In the genomic region with DNA sequence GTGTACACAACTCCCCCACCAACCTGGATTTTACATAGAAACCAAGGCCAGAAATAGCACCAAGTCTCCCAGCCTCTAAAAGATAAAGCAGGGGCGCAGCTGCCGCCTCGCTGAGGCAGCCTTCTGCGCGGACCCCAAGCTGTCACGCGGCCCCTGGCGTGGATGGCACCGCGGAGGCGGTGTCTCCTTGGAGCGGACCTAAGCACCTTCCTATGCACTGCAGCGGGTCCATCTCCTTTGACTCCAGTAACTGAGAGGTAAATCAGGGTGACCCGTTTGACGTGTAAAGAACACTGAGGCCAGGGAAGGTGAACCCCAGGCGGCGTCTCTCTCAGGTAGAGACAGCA, we compare ENCODE assay signal across 12 cellular contexts. TPM values are rescaled to one million over a fixed set of nuclear protein-coding genes. Genes with fewer than 3 reads are reported as not detected.
A peak's percentile ranks its signal among the peaks of the same experiment; 100 is the strongest.
DNase-seq lines count a peak whose midpoint lies in the region; ATAC-seq and TF ChIP-seq lines count a peak whose summit lies in the region.
"Had no signal": no experiment of that assay in that cellular context is flagged by ENCODE, and none has a peak within 500 bp of the region (broad histone marks: within the 10 kb centered on the region; RNA-seq: fewer than 3 reads in every experiment).

No MANE protein-coding gene starts in this region.

- CTCF ChIA-PET in OCI-LY7 (lab: Charles Lee; ENCODE audit: unreplicated experiment): no interaction called here

- no peak overlapping the region for H2AFZ ChIP-seq in OCI-LY7 (ENCODE audit: low read length)

- H3K27me3 ChIP-seq in kidney epithelial cell (ENCODE audit: control insufficient read depth, insufficient read depth, low read length): no peaks in the 10 kb centered on the region

- H3K27ac ChIP-seq in OCI-LY7 (ENCODE audit: low read depth, low read length, poor library complexity, severe bottlenecking): no peak overlapping the region

- H3K9me2 ChIP-seq in OCI-LY7 (ENCODE audit: insufficient read depth, low read length): no peaks in the 10 kb centered on the region

- no peaks in the 10 kb centered on the region for H4K20me1 ChIP-seq in OCI-LY7 (ENCODE audit: insufficient read depth, low read length)

- H3K36me3 ChIP-seq in kidney epithelial cell (ENCODE audit: control insufficient read depth, insufficient read depth, low read length): no peaks in the 10 kb centered on the region
- no peaks in the 10 kb centered on the region for H3K36me3 ChIP-seq in OCI-LY7 (ENCODE audit: insufficient read depth, low read length)

- in situ Hi-C loops in G401 (cut with HindIII; ENCODE audit: low sequenced_read_pairs): no loop called here

- H3K4me3 ChIP-seq in kidney epithelial cell (ENCODE audit: low read depth, low read length) (peak overlapping the region; percentile 21), skeletal muscle cell (ENCODE audit: low read depth, low read length) (peak overlapping the region; percentile 8), OCI-LY7 (ENCODE audit: low read depth, low read length, poor library complexity, severe bottlenecking) (no peak overlapping the region)
- H3K4me3 ChIP-seq: mucosa of descending colon had no signal

- POLR2A ChIA-PET in OCI-LY7 (lab: Charles Lee): no interaction called here

- H3K9me3 ChIP-seq in OCI-LY7 (ENCODE audit: low read length): no peaks in the 10 kb centered on the region
- H3K9me3 ChIP-seq: mucosa of descending colon had no signal

- no peak for ATAC-seq in HG03342 (IDR thresholded peaks at IDR 0.05; ENCODE audit: unreplicated experiment)
- ATAC-seq: activated T-cell treated with anti-CD3 and anti-CD28 coated beads, Interleukin-2, amount 50 U/mL, for 72 hours; CD8-positive, alpha-beta T cell had no signal

- intact Hi-C loops in OCI-LY7 (cut with micrococcal nuclease; ENCODE audit: unreplicated experiment): no loop called here

- no peak overlapping the region for H3K4me2 ChIP-seq in OCI-LY7 (ENCODE audit: low read length)

- no peaks in the 10 kb centered on the region for H3K4me1 ChIP-seq in OCI-LY7 (ENCODE audit: insufficient read depth, low read length, poor library complexity, severe bottlenecking)

- BruUV-seq in OCI-LY7 (replicated peaks; lab: Mats Ljungman, UMichigan): no TSS peak

- TF ChIP-seq CTCF in kidney epithelial cell (IDR thresholded peaks at IDR 0.05; ENCODE audit: insufficient read depth, low read length, poor library complexity, severe bottlenecking) (no peak), OCI-LY7 (conservative IDR thresholded peaks at IDR 0.05; ENCODE audit: low read length) (no peak)

- H3K79me2 ChIP-seq in OCI-LY7 (ENCODE audit: insufficient read depth, low read depth, low read length): no peaks in the 10 kb centered on the region

- peak; percentile 57 for DNase-seq in G401 (ENCODE audit: low spot score)
- peak; percentile 40 for DNase-seq in cerebellar cortex (ENCODE audit: low spot score)
- no peak for DNase-seq in kidney epithelial cell (ENCODE audit: low read depth)
- no peak for DNase-seq in skeletal muscle cell (ENCODE audit: low read depth)
- DNase-seq in OCI-LY7 (ENCODE audit: low spot score): no peak
- no peak for DNase-seq in activated CD4-positive, alpha-beta T cell treated with anti-CD3 and anti-CD28 coated beads, Interleukin-2, amount 50 U/mL, for 48 hours
- DNase-seq in activated T-cell treated with anti-CD3 and anti-CD28 coated beads for 4 hours: no peak
- DNase-seq: activated T-cell treated with anti-CD3 and anti-CD28 coated beads, Interleukin-2, amount 50 U/mL, for 72 hours; CD8-positive, alpha-beta T cell; central memory CD4-positive, alpha-beta T cell had no signal

RNA-seq across cellular contexts. Expression of gene ZNF697, which starts 17.0 kb away (rescaled TPM):
- 2.6 and 4.5 TPM in 2 replicates for total RNA-seq in G401 (2014; rRNA removed; shearing (Covaris generic))
- total RNA-seq in kidney epithelial cell (22.4 and 23.7 TPM in 2 replicates), OCI-LY7 (2022) (not detected in 2 replicates)
- total RNA-seq in OCI-LY7 (2014; rRNA removed; shearing (Covaris generic)): not detected in 2 replicates
- total RNA-seq: CD8-positive, alpha-beta T cell had no signal

Comparison
In these comparisons a context has a peak if more than half of its experiments do, and no peak if none do; other contexts are left out.
1. DNase-seq: peak in G401 (single experiment) and cerebellar cortex (single experiment); none in kidney epithelial cell (single experiment), skeletal muscle cell (single experiment), OCI-LY7 (single experiment), activated CD4-positive, alpha-beta T cell treated with anti-CD3 and anti-CD28 coated beads, Interleukin-2, amount 50 U/mL, for 48 hours (0 of 2) and activated T-cell treated with anti-CD3 and anti-CD28 coated beads for 4 hours (single experiment).